ENCODE assay signal across 23 cellular contexts in the genomic region with DNA sequence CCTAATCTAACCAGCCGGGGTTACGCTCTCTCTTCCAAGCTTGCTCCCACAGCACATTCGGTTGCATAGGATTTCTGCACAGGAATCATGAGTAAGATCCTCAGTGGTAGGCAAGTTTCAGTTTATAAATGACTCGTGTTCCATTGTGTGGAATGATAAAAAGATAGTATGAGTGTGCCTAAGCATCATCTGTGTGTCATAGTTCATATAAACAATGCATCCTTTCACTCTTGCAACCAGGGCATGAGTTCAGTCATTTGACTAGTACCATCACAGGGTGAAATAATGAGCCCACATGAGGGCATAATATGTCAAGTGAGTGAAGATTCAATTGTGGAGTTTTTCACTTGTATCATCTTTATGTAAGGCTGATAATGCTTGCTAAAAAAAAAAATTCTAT.
DNase-seq lines count a peak whose midpoint lies in the region; ATAC-seq, FAIRE-seq and TF ChIP-seq lines count a peak whose summit lies in the region.
"Had no signal": no experiment of that assay in that cellular context is flagged by ENCODE, and none has a peak within 500 bp of the region (broad histone marks: within the 10 kb centered on the region; RNA-seq: fewer than 3 reads in every experiment).

No MANE protein-coding gene starts in this region.

- no peak overlapping the region for H2AFZ ChIP-seq in keratinocyte (ENCODE audit: control insufficient read depth, low read length)

- no peaks in the 10 kb centered on the region for H3K4me1 ChIP-seq in keratinocyte (ENCODE audit: control insufficient read depth, extremely low read depth, insufficient read depth, low read length)
- H3K4me1 ChIP-seq: BLaER1 treated with 17β-estradiol and CSF1 and Interleukin-3, amounts not matched to agents 10 nM and 100 nM; stomach had no signal

- H4K20me1 ChIP-seq in keratinocyte (ENCODE audit: control insufficient read depth, extremely low read depth, insufficient read depth, low read length), result no peaks in the 10 kb centered on the region
- H4K20me1 ChIP-seq: BLaER1 treated with 17β-estradiol and CSF1 and Interleukin-3, amounts not matched to agents 10 nM and 100 nM had no signal

- H3K27me3 ChIP-seq in keratinocyte (ENCODE audit: control insufficient read depth, extremely low read depth, insufficient read depth, low read length), result no peaks in the 10 kb centered on the region
- H3K27me3 ChIP-seq: BLaER1 treated with 17β-estradiol and CSF1 and Interleukin-3, amounts not matched to agents 10 nM and 100 nM; stomach had no signal

- no peaks in the 10 kb centered on the region for H3K36me3 ChIP-seq in keratinocyte (ENCODE audit: control insufficient read depth in 2 of 2, extremely low read depth in 1 of 2, insufficient read depth in 2 of 2, low read length in 2 of 2)
- H3K36me3 ChIP-seq: BLaER1 treated with 17β-estradiol and CSF1 and Interleukin-3, amounts not matched to agents 10 nM and 100 nM; stomach had no signal

- no peak for ATAC-seq in HG03039 (IDR thresholded peaks at IDR 0.05; ENCODE audit: unreplicated experiment)
- no peak for ATAC-seq in GM21367 (IDR thresholded peaks at IDR 0.05; ENCODE audit: unreplicated experiment)
- ATAC-seq: esophagus mucosa; naive thymus-derived CD4-positive, alpha-beta T cell; right cardiac atrium; T-cell had no signal

- no peaks in the 10 kb centered on the region for H3K79me2 ChIP-seq in keratinocyte (ENCODE audit: control insufficient read depth, insufficient read depth, low read length)

- H3K4me2 ChIP-seq in keratinocyte (ENCODE audit: control insufficient read depth, extremely low read depth, insufficient read depth, low read depth, low read length), result no peak overlapping the region
- H3K4me2 ChIP-seq: BLaER1 treated with 17β-estradiol and CSF1 and Interleukin-3, amounts not matched to agents 10 nM and 100 nM had no signal

- H3K9me3 ChIP-seq in keratinocyte (ENCODE audit: control insufficient read depth, low read depth, low read length), result no peaks in the 10 kb centered on the region
- H3K9me3 ChIP-seq: BLaER1 treated with 17β-estradiol and CSF1 and Interleukin-3, amounts not matched to agents 10 nM and 100 nM had no signal

- peak; percentile 65 for DNase-seq in COLO829 (ENCODE audit: low spot score)
- DNase-seq in HS-5 (ENCODE audit: low read depth), result peak; percentile 28
- DNase-seq in astrocyte of the spinal cord (ENCODE audit: low read depth, low spot score), result peak; percentile 12
- DNase-seq in keratinocyte (ENCODE audit: low read depth, low spot score), result peak; percentile 15
- DNase-seq in T-helper 2 cell, result no peak
- no peak for DNase-seq in RPMI8226
- DNase-seq: ACHN; activated CD4-positive, alpha-beta T cell treated with anti-CD3 and anti-CD28 coated beads, Interleukin-2, amount 50 U/mL, for 1 hour; H7; naive thymus-derived CD4-positive, alpha-beta T cell; NCI-H187; NCI-H748 treated with DMSO at 0.1 percent for 48 hours; right cardiac atrium; SHP77 treated with DMSO at 0.1 percent for 48 hours; stimulated activated CD4-positive, alpha-beta T cell treated with anti-CD3 and anti-CD28 coated beads, Interleukin-12 subunit alpha, Interleukin-12 subunit beta, amount 100 ng/mL, for 4 hours; stimulated activated CD4-positive, alpha-beta T cell treated with anti-CD3 and anti-CD28 coated beads, Interleukin-4, amount 100 ng/mL, for 4 hours; stomach; T-cell had no signal

- no peak overlapping the region for H3K4me3 ChIP-seq in astrocyte of the spinal cord (ENCODE audit: low read depth, low read length)
- no peak overlapping the region for H3K4me3 ChIP-seq in keratinocyte (ENCODE audit: control insufficient read depth in 2 of 3, extremely low read depth in 1 of 3, insufficient read depth in 2 of 3, low read depth in 1 of 3, low read length in 3 of 3)
- H3K4me3 ChIP-seq: BLaER1 treated with 17β-estradiol and CSF1 and Interleukin-3, amounts not matched to agents 10 nM and 100 nM; stomach had no signal

- in situ Hi-C loops in astrocyte of the spinal cord (cut with HindIII; ENCODE audit: low sequenced_read_pairs), result no loop called here

- H3K27ac ChIP-seq in keratinocyte (ENCODE audit: control insufficient read depth, insufficient read depth, low read length), result no peak overlapping the region
- H3K27ac ChIP-seq: BLaER1 treated with 17β-estradiol and CSF1 and Interleukin-3, amounts not matched to agents 10 nM and 100 nM; stomach had no signal

- TF ChIP-seq CTCF in astrocyte of the spinal cord (IDR thresholded peaks at IDR 0.05; ENCODE audit: low read depth, low read length) (no peak), keratinocyte (optimal IDR thresholded peaks at IDR 0.05 in 1 of 3, IDR thresholded peaks at IDR 0.05 in 1 of 3, conservative IDR thresholded peaks at IDR 0.05 in 1 of 3; ENCODE audit: extremely low read depth in 1 of 3, insufficient read depth in 2 of 3, low read length in 3 of 3) (no peak)

- dilution Hi-C loops in keratinocyte (cut with MboI; ENCODE audit: extremely low pct_ligation_motif_present, low sequenced_read_pairs), result no loop called here

- no peak overlapping the region for H3K9ac ChIP-seq in keratinocyte (ENCODE audit: control insufficient read depth, extremely low read depth, insufficient read depth, low read length)
- H3K9ac ChIP-seq: BLaER1 treated with 17β-estradiol and CSF1 and Interleukin-3, amounts not matched to agents 10 nM and 100 nM had no signal

- peak; percentile 39 for FAIRE-seq in keratinocyte (lab: Jason Lieb, UNC)
- FAIRE-seq: HTR-8/SVneo had no signal

- no peaks in the 10 kb centered on the region for H3K9me1 ChIP-seq in keratinocyte (ENCODE audit: control insufficient read depth, extremely low read depth, insufficient read depth, low read length)

Comparison
In these comparisons a context has a peak if more than half of its experiments do, and no peak if none do; other contexts are left out.
1. DNase-seq: peak in COLO829 (single experiment), HS-5 (single experiment), astrocyte of the spinal cord (single experiment) and keratinocyte (single experiment); none in T-helper 2 cell (0 of 5) and RPMI8226 (single experiment).